22 cellular contexts compared by ENCODE assay signal in the genomic region with DNA sequence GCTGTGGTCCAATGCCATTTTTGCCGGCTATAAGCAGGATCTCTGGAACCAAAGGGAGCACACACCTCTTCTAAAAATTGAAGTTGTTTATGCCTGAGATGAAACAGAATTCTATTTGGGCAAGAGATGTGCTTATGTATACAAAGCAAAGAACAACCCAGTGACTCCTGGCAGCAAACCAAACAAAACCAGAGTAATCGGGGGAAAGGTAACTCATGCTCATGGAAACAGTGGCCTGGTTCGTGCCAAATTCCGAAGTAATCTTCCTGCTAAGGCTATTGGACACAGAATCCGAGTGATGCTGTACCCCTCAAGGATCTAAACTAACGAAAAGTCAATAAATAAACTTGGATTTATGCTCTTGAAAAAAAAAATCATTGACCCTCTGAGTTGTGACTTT.
"Had no signal": no experiment of that assay in that cellular context is flagged by ENCODE, and none has a peak within 500 bp of the region (broad histone marks: within the 10 kb centered on the region; RNA-seq: fewer than 3 reads in every experiment).

No MANE protein-coding gene starts in this region.

- H3K27ac ChIP-seq: colonic mucosa, esophagus squamous epithelium, heart right ventricle, prostate gland, right atrium auricular region, sigmoid colon, stomach, testis, tibial nerve, vagina had no signal

- H3K9me3 ChIP-seq: colonic mucosa, esophagus squamous epithelium, heart right ventricle, mucosa of descending colon, prostate gland, right atrium auricular region, sigmoid colon, stomach, testis, tibial nerve, vagina had no signal

- H3K36me3 ChIP-seq: colonic mucosa, esophagus squamous epithelium, heart right ventricle, prostate gland, right atrium auricular region, sigmoid colon, stomach, tibial nerve, vagina had no signal

- H3K4me3 ChIP-seq: colonic mucosa, esophagus squamous epithelium, heart right ventricle, mucosa of descending colon, prostate gland, right atrium auricular region, sigmoid colon, stomach, testis, tibial nerve, vagina had no signal

- H3K4me1 ChIP-seq: colonic mucosa, esophagus squamous epithelium, heart right ventricle, prostate gland, right atrium auricular region, sigmoid colon, stomach, testis, tibial nerve, vagina had no signal

- H3K27me3 ChIP-seq: colonic mucosa, esophagus squamous epithelium, heart right ventricle, right atrium auricular region, sigmoid colon, stomach, testis, tibial nerve, vagina had no signal

- DNase-seq: colonic mucosa; effector memory CD8-positive, alpha-beta T cell; erythroblast; esophagus squamous epithelium; foreskin melanocyte; glutamatergic neuron; hippocampal formation; kidney glomerular epithelial cell; mesenchymal stem cell; mucosa of descending colon; naive B cell; sigmoid colon; stimulated activated CD4-positive, alpha-beta T cell treated with anti-CD3 and anti-CD28 coated beads, Interleukin-2, amount 100 ng/mL, for 24 hours; stimulated activated CD4-positive, alpha-beta T cell treated with anti-CD3 and anti-CD28 coated beads, Interleukin-4, amount 100 ng/mL, for 24 hours; stimulated activated naive CD4-positive, alpha-beta T cell treated with Interleukin-2 at 50 U/mL for 16 hours; stomach; testis had no signal
